ENCODE assay signal across 9 cellular contexts in the genomic region with DNA sequence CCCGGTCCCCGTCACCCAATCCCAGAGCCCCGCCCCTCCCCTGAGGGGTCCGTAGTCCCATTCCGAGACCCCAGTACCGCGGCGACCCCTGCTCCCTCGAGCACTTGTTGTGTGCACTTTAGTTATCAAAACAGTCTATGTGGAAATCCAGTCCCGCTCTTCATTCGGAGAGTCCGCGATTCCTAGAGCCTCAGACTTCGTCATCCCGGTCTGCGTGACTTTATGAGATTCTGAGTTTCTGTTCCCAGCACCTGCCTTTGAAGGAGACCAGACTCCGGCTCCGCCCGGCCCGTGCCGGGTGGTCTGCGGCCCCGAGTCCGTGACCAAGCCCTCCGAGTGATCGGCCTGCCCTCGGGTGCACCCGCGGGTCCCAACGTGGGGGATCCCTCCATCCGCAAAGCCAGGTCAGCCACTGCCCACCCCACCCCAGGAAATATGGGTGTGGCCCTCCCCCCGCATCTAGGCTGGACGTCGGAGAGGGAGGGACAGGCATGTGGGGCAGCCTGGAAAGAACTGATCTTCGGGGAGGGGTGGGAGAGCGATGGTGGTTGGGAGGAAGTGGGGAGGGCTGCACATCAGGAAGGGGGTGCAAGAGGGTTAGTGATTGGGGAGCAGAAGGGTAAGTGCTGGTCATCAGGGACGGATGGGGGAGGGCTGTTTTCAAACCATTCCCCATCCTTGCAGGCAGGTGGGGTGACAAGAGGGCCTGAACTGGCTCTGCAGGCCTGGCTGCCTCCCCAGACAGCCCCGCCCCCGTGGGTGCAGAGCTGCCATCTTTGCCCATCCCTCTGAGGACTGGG. TPM values are rescaled to one million over a fixed set of nuclear protein-coding genes. Genes with fewer than 3 reads are reported as not detected.
DNase-seq lines count a peak whose midpoint lies in the region; ATAC-seq, FAIRE-seq and TF ChIP-seq lines count a peak whose summit lies in the region.
"Had no signal": no experiment of that assay in that cellular context is flagged by ENCODE, and none has a peak within 500 bp of the region (broad histone marks: within the 10 kb centered on the region; RNA-seq: fewer than 3 reads in every experiment).

No MANE protein-coding gene starts in this region.

- H3K27ac Mint-ChIP-seq in CD4-positive, alpha-beta T cell, result peak overlapping the region; percentile 99
- H3K27ac Mint-ChIP-seq in T-cell (peak overlapping the region; percentile 95 to 97), astrocyte (ENCODE audit: unreplicated experiment) (peak overlapping the region; percentile 98), progenitor cell of endocrine pancreas (peak overlapping the region; percentile 99)

- H3K79me2 ChIP-seq in astrocyte (ENCODE audit: insufficient read depth, low read length), result peaks cover 42% of the 10 kb centered on the region

- H3K4me1 ChIP-seq in HUES6 (ENCODE audit: control insufficient read depth, insufficient read depth, low read length) (peaks cover 13% of the 10 kb centered on the region), astrocyte (ENCODE audit: insufficient read depth, low read length) (peaks cover 27% of the 10 kb centered on the region), right cardiac atrium (ENCODE audit: control insufficient read depth, insufficient read depth, low read length) (peaks cover 16% of the 10 kb centered on the region)

- peak; percentile 17 for ATAC-seq in CD4-positive, alpha-beta T cell (ENCODE audit: poor library complexity)
- ATAC-seq in GM19467 (IDR thresholded peaks at IDR 0.05; ENCODE audit: unreplicated experiment) (peak; percentile 18), T-cell (replicated peaks in 1 of 4) (peak in 2 of 4 experiments; percentile 2 to 7), right cardiac atrium (peak; percentile 29 to 47)

- H3K27me3 ChIP-seq in CD4-positive, alpha-beta T cell (ENCODE audit: control insufficient read depth, insufficient read depth, low read length), result no peaks in the 10 kb centered on the region
- H3K27me3 ChIP-seq in HUES6 (ENCODE audit: control insufficient read depth, insufficient read depth, low read length), result no peaks in the 10 kb centered on the region
- H3K27me3 ChIP-seq in astrocyte (ENCODE audit: insufficient read depth, low read length), result no peaks in the 10 kb centered on the region
- H3K27me3 ChIP-seq in right cardiac atrium (ENCODE audit: control insufficient read depth, insufficient read depth), result no peaks in the 10 kb centered on the region

- peaks cover 41% of the 10 kb centered on the region for H4K20me1 ChIP-seq in astrocyte (ENCODE audit: insufficient read depth, low read length)

- CTCF ChIA-PET in CD4-positive, alpha-beta T cell (lab: Charles Lee), result interaction anchor here (0.9 to 2.3 kb wide), 4 partner anchors 28 to 283 kb away, joined by 3 to 8 read pairs (median 4); partner anchors contain the start of genes SLC2A8 and ZNF79
- CTCF ChIA-PET in T-cell (lab: Charles Lee), result interaction anchor here in 1 of 2 donors (0.6 to 0.7 kb wide), 2 partner anchors 55 to 283 kb away, joined by 3 to 4 read pairs; partner anchors contain the start of genes SLC2A8 and TOR2A

- POLR2A ChIA-PET in CD4-positive, alpha-beta T cell (lab: Charles Lee), result interaction anchor here (0.6 to 3.1 kb wide), 22 partner anchors 9 to 413 kb away, joined by 3 to 31 read pairs (median 4); partner anchors contain the start of genes ENG, PTRH1, SLC2A8 and TOR2A
- POLR2A ChIA-PET in T-cell (lab: Charles Lee), result interaction anchor here in 1 of 2 donors (1.0 to 1.4 kb wide), 3 partner anchors 29 to 708 kb away, joined by 3 to 5 read pairs (median 3); partner anchors contain the start of genes BBLN and SLC2A8

- peak overlapping the region; percentile 92 for H3K4me2 ChIP-seq in astrocyte (ENCODE audit: low read length)

- H3K9me3 ChIP-seq in CD4-positive, alpha-beta T cell (ENCODE audit: control insufficient read depth, low read length), result no peaks in the 10 kb centered on the region
- H3K9me3 ChIP-seq in HUES6 (ENCODE audit: control insufficient read depth, insufficient read depth, low read depth, low read length) (no peaks in the 10 kb centered on the region), astrocyte (ENCODE audit: insufficient read depth, low read depth, low read length) (no peaks in the 10 kb centered on the region), right cardiac atrium (ENCODE audit: control insufficient read depth, low read length) (no peaks in the 10 kb centered on the region)

- H3K9me3 Mint-ChIP-seq in CD4-positive, alpha-beta T cell, result no peaks in the 10 kb centered on the region
- H3K9me3 Mint-ChIP-seq in T-cell (no peaks in the 10 kb centered on the region), astrocyte (ENCODE audit: unreplicated experiment) (peaks cover 6% of the 10 kb centered on the region), progenitor cell of endocrine pancreas (ENCODE audit: low read depth) (no peaks in the 10 kb centered on the region)

- peaks cover 61% of the 10 kb centered on the region for H3K36me3 Mint-ChIP-seq in CD4-positive, alpha-beta T cell (ENCODE audit: low read depth)
- peaks cover 42% of the 10 kb centered on the region for H3K36me3 Mint-ChIP-seq in T-cell
- peaks cover 49% of the 10 kb centered on the region for H3K36me3 Mint-ChIP-seq in astrocyte (ENCODE audit: low read depth, unreplicated experiment)
- peaks cover 23% of the 10 kb centered on the region for H3K36me3 Mint-ChIP-seq in progenitor cell of endocrine pancreas (ENCODE audit: insufficient read depth)

- FAIRE-seq in astrocyte (lab: Jason Lieb, UNC), result no peak
- FAIRE-seq: TTC549 had no signal

- DNase-seq in CD4-positive, alpha-beta T cell, result peak in 9 of 10 experiments; percentile 11 to 43 (median 31)
- peak in 29 of 34 experiments; percentile 7 to 47 (median 26) for DNase-seq in T-cell
- peak; percentile 29 for DNase-seq in astrocyte (ENCODE audit: low read depth)
- DNase-seq in right cardiac atrium, result peak; percentile 57 to 80 (median 73)
- peak; percentile 30 for DNase-seq in progenitor cell of endocrine pancreas (ENCODE audit: low spot score, unreplicated experiment)
- no peak for DNase-seq in NCI-H1436 treated with DMSO at 0.1 percent for 48 hours (lab: John Stamatoyannopoulos, UW)

- no peak for TF ChIP-seq CTCF in CD4-positive, alpha-beta T cell (IDR thresholded peaks at IDR 0.05)
- TF ChIP-seq CTCF in astrocyte (IDR thresholded peaks at IDR 0.05; ENCODE audit: insufficient read depth, low read depth, low read length) (no peak), progenitor cell of endocrine pancreas (IDR thresholded peaks at IDR 0.05; ENCODE audit: unreplicated experiment) (no peak)

- H3K36me3 ChIP-seq in HUES6 (ENCODE audit: control insufficient read depth, insufficient read depth, low read length) (peaks cover 55% of the 10 kb centered on the region), astrocyte (ENCODE audit: insufficient read depth, low read length) (peaks cover 36% of the 10 kb centered on the region)

- peaks cover 40% of the 10 kb centered on the region for H3K4me1 Mint-ChIP-seq in CD4-positive, alpha-beta T cell (ENCODE audit: low read depth)
- peaks cover 38 to 51% (median 44%) of the 10 kb centered on the region in 3 donors for H3K4me1 Mint-ChIP-seq in T-cell
- H3K4me1 Mint-ChIP-seq in astrocyte (ENCODE audit: low read depth, unreplicated experiment), result peaks cover 19% of the 10 kb centered on the region
- peaks cover 23% of the 10 kb centered on the region for H3K4me1 Mint-ChIP-seq in progenitor cell of endocrine pancreas (ENCODE audit: low read depth)

- peak overlapping the region; percentile 99 for H3K4me3 Mint-ChIP-seq in CD4-positive, alpha-beta T cell
- H3K4me3 Mint-ChIP-seq in T-cell, result peak overlapping the region; percentile 92 to 94 (median 93)
- peak overlapping the region; percentile 99 for H3K4me3 Mint-ChIP-seq in astrocyte (ENCODE audit: unreplicated experiment)
- H3K4me3 Mint-ChIP-seq in progenitor cell of endocrine pancreas (ENCODE audit: low read depth), result peak overlapping the region; percentile 95

- peak overlapping the region; percentile 93 for H3K4me3 ChIP-seq in HUES6 (ENCODE audit: low read depth, low read length)
- H3K4me3 ChIP-seq in astrocyte (ENCODE audit: insufficient read depth, low read depth, low read length), result peak overlapping the region; percentile 78
- H3K4me3 ChIP-seq in right cardiac atrium (ENCODE audit: low read length), result peak overlapping the region; percentile 66

- peak overlapping the region; percentile 89 for H2AFZ ChIP-seq in astrocyte (ENCODE audit: low read depth, low read length)

- H3K27ac ChIP-seq in CD4-positive, alpha-beta T cell (ENCODE audit: low read depth, low read length), result peak overlapping the region; percentile 74
- H3K27ac ChIP-seq in HUES6 (ENCODE audit: low read depth, low read length) (no peak overlapping the region), astrocyte (ENCODE audit: low read depth, low read length) (peak overlapping the region; percentile 72), right cardiac atrium (ENCODE audit: low read length) (peak overlapping the region; percentile 85)

- H3K9ac ChIP-seq in HUES6 (ENCODE audit: low read length) (peak overlapping the region; percentile 99), astrocyte (ENCODE audit: low read length) (peak overlapping the region; percentile 96)

- 3% methylated on average over 39 of the region's 39 CpGs for whole genome bisulfite sequencing in right cardiac atrium

- intact Hi-C loops in CD4-positive, alpha-beta T cell (cut with DNase I, micrococcal nuclease), result loop anchor here (1.0 to 10.0 kb wide), 8 partner anchors 27 to 1430 kb away; partner anchors contain the start of genes ZNF79 (in 2 of the 2), KYAT1 (in 1 of the 2), LRRC8A (in 1 of the 2) and ST6GALNAC4 (in 1 of the 2)
- intact Hi-C loops in right cardiac atrium (cut with DNase I), result no loop called here

- H3K27me3 Mint-ChIP-seq in CD4-positive, alpha-beta T cell, result no peaks in the 10 kb centered on the region
- H3K27me3 Mint-ChIP-seq in T-cell (no peaks in the 10 kb centered on the region), astrocyte (ENCODE audit: low read depth, unreplicated experiment) (no peaks in the 10 kb centered on the region), progenitor cell of endocrine pancreas (no peaks in the 10 kb centered on the region)

RNA-seq across cellular contexts. Expression of gene LRSAM1, which starts 0.6 kb away (rescaled TPM):
- total RNA-seq in CD4-positive, alpha-beta T cell, result 10 to 100 TPM; 11.4 to 16.0 TPM
- total RNA-seq in T-cell, result 10 to 100 TPM; 17.9 to 30.3 (median 25.1) TPM
- 18.7 and 22.2 TPM in 2 replicates for total RNA-seq in astrocyte
- 10 to 100 TPM; 14.4 to 23.3 (median 21.1) TPM for total RNA-seq in right cardiac atrium
- 23.8 TPM for polyA plus RNA-seq in right cardiac atrium
- total RNA-seq in progenitor cell of endocrine pancreas, result 28.5 TPM in 2 replicates

RNA-seq across cellular contexts. Expression of gene RPL12, which starts 0.7 kb away (rescaled TPM):
- 1,000 to 10,000 TPM; 1,884 to 1,993 TPM for total RNA-seq in CD4-positive, alpha-beta T cell
- 1,000 to 10,000 TPM; 1,494 to 1,979 (median 1,776) TPM for total RNA-seq in T-cell
- total RNA-seq in astrocyte, result 1,037 and 1,189 TPM in 2 replicates
- total RNA-seq in right cardiac atrium, result 100 to 1,000 TPM; 535 to 714 (median 622) TPM
- 1,268 TPM for polyA plus RNA-seq in right cardiac atrium
- total RNA-seq in progenitor cell of endocrine pancreas, result 1,044 and 1,067 TPM in 2 replicates

RNA-seq across cellular contexts. Expression of gene ZNF79, which starts 27.7 kb away (rescaled TPM):
- 1 to 10 TPM; 4.3 to 4.9 TPM for total RNA-seq in CD4-positive, alpha-beta T cell
- total RNA-seq in T-cell (10 to 100 TPM in 3 of 5 donors, 1 to 10 TPM in 2; 7.2 to 20.2 (median 17.3) TPM), astrocyte (10.5 and 11.5 TPM in 2 replicates), right cardiac atrium (1 to 10 TPM; 6.3 to 7.9 (median 7.6) TPM), progenitor cell of endocrine pancreas (12.4 and 12.7 TPM in 2 replicates)
- polyA plus RNA-seq in right cardiac atrium, result 3.2 TPM

RNA-seq across cellular contexts. Expression of gene SLC2A8, which starts 54.9 kb away (rescaled TPM):
- total RNA-seq in CD4-positive, alpha-beta T cell, result 1 to 10 TPM; 1.6 to 1.8 TPM
- total RNA-seq in T-cell, result 1 to 10 TPM; 1.4 to 6.2 (median 2.6) TPM
- total RNA-seq in astrocyte, result 16.5 and 18.8 TPM in 2 replicates
- total RNA-seq in right cardiac atrium, result 10 to 100 TPM; 12.2 to 16.6 (median 13.3) TPM
- polyA plus RNA-seq in right cardiac atrium, result 15.4 TPM
- total RNA-seq in progenitor cell of endocrine pancreas, result 48.0 and 50.7 TPM in 2 replicates

Comparison
In these comparisons a context has a peak if more than half of its experiments do, and no peak if none do; other contexts are left out.
1. intact Hi-C loops: an anchor here in CD4-positive, alpha-beta T cell (1.0 to 10.0 kb wide); none called in right cardiac atrium.